Comparison of ENCODE assay signal across 1 cellular context in genomic region chr19:55372316-55373081, GRCh38.
TF ChIP-seq lines count a peak whose summit lies in the region.

No MANE protein-coding gene starts in this region.

TF ChIP-seq in H1, 55 proteins besides CTCF, POLR2A, EP300 and RAD21:
- no peak for TF ChIP-seq FOSL1 (IDR thresholded peaks at IDR 0.05; ENCODE audit: insufficient read depth, low read depth, low read length)
- 0 out of 2 replicates have a peak, but pooled peaks have one; percentile 14 for TF ChIP-seq JUND (IDR thresholded peaks at IDR 0.05; ENCODE audit: low read length)
